24 cellular contexts compared by ENCODE assay signal in the genomic region with DNA sequence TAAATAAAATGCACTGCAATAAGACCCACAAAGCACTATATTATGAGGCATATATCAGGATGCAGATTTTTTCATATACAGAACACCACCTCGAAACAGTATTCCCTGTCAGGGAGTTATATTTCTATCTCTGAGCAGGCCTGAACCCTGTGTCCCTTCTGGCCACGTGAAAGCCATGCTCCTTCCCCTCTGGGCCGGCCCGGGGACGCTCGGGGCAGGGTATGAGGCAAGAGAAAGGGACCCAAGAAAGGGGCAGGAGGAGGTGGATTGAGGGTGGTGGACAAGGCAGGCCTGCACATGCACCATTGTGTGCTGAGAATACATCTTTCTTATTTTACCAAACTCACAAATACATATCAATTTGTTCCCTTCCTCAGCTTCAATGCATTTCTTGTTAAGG.
"Had no signal": no experiment of that assay in that cellular context is flagged by ENCODE, and none has a peak within 500 bp of the region (broad histone marks: within the 10 kb centered on the region; RNA-seq: fewer than 3 reads in every experiment).

No MANE protein-coding gene starts in this region.

- DNase-seq: colonic mucosa; cortex of kidney; dermis blood vessel endothelial cell; dorsolateral prefrontal cortex; effector CD4-positive, alpha-beta T cell; effector CD8-positive, alpha-beta T cell; effector memory CD4-positive, alpha-beta T cell; effector memory CD8-positive, alpha-beta T cell; endodermal cell; erythroblast; esophagus squamous epithelium; foreskin fibroblast; foreskin keratinocyte; foreskin melanocyte; gastrocnemius medialis; head of caudate nucleus; heart left ventricle; heart right ventricle had no signal

- H3K9me3 Mint-ChIP-seq: dendritic cell treated with granulocyte-macrophage colony-stimulating factor and Interleukin-4, amounts not matched to agents 40 ng/mL and 50 ng/mL, for 4 days; endodermal cell had no signal

- ATAC-seq: effector memory CD8-positive, alpha-beta T cell; esophagus mucosa; foreskin keratinocyte; gastrocnemius medialis; gastroesophageal sphincter; heart left ventricle; heart right ventricle had no signal

- H3K4me1 Mint-ChIP-seq: endodermal cell had no signal

- H3K4me3 ChIP-seq: colonic mucosa, coronary artery, dorsolateral prefrontal cortex, esophagus muscularis mucosa, esophagus squamous epithelium, gastrocnemius medialis, gastroesophageal sphincter, heart left ventricle, heart right ventricle had no signal

- H3K27ac Mint-ChIP-seq: dendritic cell treated with granulocyte-macrophage colony-stimulating factor and Interleukin-4, amounts not matched to agents 40 ng/mL and 50 ng/mL, for 4 days; effector memory CD8-positive, alpha-beta T cell; endodermal cell had no signal

- H3K27me3 ChIP-seq: colonic mucosa, esophagus muscularis mucosa, foreskin keratinocyte, gastrocnemius medialis had no signal

- H3K36me3 ChIP-seq: colonic mucosa, esophagus muscularis mucosa, esophagus squamous epithelium, gastrocnemius medialis, gastroesophageal sphincter, heart left ventricle, heart right ventricle had no signal

- H3K27me3 Mint-ChIP-seq: effector memory CD8-positive, alpha-beta T cell had no signal

- H3K9me3 ChIP-seq: colonic mucosa, esophagus muscularis mucosa, esophagus squamous epithelium, gastrocnemius medialis, gastroesophageal sphincter, heart left ventricle, heart right ventricle had no signal

- H3K27ac ChIP-seq: colonic mucosa, coronary artery, dorsolateral prefrontal cortex, epithelial cell of prostate, esophagus muscularis mucosa, esophagus squamous epithelium, foreskin keratinocyte, gastrocnemius medialis, gastroesophageal sphincter, heart left ventricle, heart right ventricle had no signal

- H3K4me3 Mint-ChIP-seq: dendritic cell treated with granulocyte-macrophage colony-stimulating factor and Interleukin-4, amounts not matched to agents 40 ng/mL and 50 ng/mL, for 4 days; effector memory CD8-positive, alpha-beta T cell; endodermal cell had no signal

- H3K4me1 ChIP-seq: colonic mucosa, esophagus muscularis mucosa, esophagus squamous epithelium, foreskin keratinocyte, gastrocnemius medialis, gastroesophageal sphincter, heart left ventricle, heart right ventricle had no signal
